Comparison of ENCODE assay signal across 20 cellular contexts in genomic region chr20:22523499-22524392, GRCh38.
DNase-seq lines count a peak whose midpoint lies in the region; ATAC-seq, FAIRE-seq and TF ChIP-seq lines count a peak whose summit lies in the region.
"Had no signal": no experiment of that assay in that cellular context is flagged by ENCODE, and none has a peak within 500 bp of the region (broad histone marks: within the 10 kb centered on the region; RNA-seq: fewer than 3 reads in every experiment).

No MANE protein-coding gene starts in this region.

- H3K36me3 ChIP-seq in hepatocyte (replicated peaks; ENCODE audit: insufficient read depth, low read depth): no peaks in the 10 kb centered on the region

- ATAC-seq in HG02610 (IDR thresholded peaks at IDR 0.05; ENCODE audit: unreplicated experiment) (no peak), GM21619 (IDR thresholded peaks at IDR 0.05; ENCODE audit: unreplicated experiment) (no peak)

- peak overlapping the region; percentile 97 for H3K27ac ChIP-seq in hepatocyte
- H3K27ac ChIP-seq: RWPE1, testis had no signal

- H3K4me3 ChIP-seq in hepatocyte: no peak overlapping the region
- H3K4me3 ChIP-seq: testis had no signal

- H2AFZ ChIP-seq in hepatocyte: no peak overlapping the region

- POLR2A ChIA-PET in GM10248 (lab: Yijun Ruan, JAX): no interaction called here

- peaks cover 6% of the 10 kb centered on the region for H3K4me1 ChIP-seq in hepatocyte (ENCODE audit: insufficient read depth)
- H3K4me1 ChIP-seq: testis had no signal

- no peak for FAIRE-seq in GM12892 (lab: Jason Lieb, UNC)
- FAIRE-seq: astrocyte, GM19239, keratinocyte had no signal

- no peaks in the 10 kb centered on the region for H3K9me3 ChIP-seq in hepatocyte (ENCODE audit: low read depth)
- H3K9me3 ChIP-seq: testis had no signal

- CTCF ChIA-PET in GM10248 (lab: Yijun Ruan, JAX): interaction anchor here (0.9 to 1.3 kb wide), 2 partner anchors 8 to 37 kb away, joined by 3 read pairs; no protein-coding TSS in a partner anchor

- peak; percentile 99 for DNase-seq in DMS53 (lab: John Stamatoyannopoulos, UW)
- DNase-seq in NCI-H82 (lab: John Stamatoyannopoulos, UW): peak; percentile 92
- peak; percentile 75 for DNase-seq in hepatocyte (ENCODE audit: low spot score)
- peak; percentile 3 for DNase-seq in pons (ENCODE audit: low spot score)
- no peak for DNase-seq in GM12892 (ENCODE audit: insufficient read length)
- no peak for DNase-seq in GM10248 (ENCODE audit: extremely low spot score)
- DNase-seq: ACHN; activated CD4-positive, alpha-beta T cell treated with anti-CD3 and anti-CD28 coated beads, Interleukin-2, amount 10 ng/mL, durations not matched to agents 7 days and 5 days; activated naive CD4-positive, alpha-beta T cell treated with Interleukin-2 at 50 U/mL for 16 hours; DND-41; hippocampal formation; NCI-H1092 treated with DMSO at 0.1 percent for 48 hours; stimulated activated CD4-positive, alpha-beta T cell treated with anti-CD3 and anti-CD28 coated beads, Interleukin-12 subunit alpha, Interleukin-12 subunit beta, amount 100 ng/mL, for 4 hours; testis had no signal

- TF ChIP-seq POLR2A in GM12892 (IDR thresholded peaks at IDR 0.05; ENCODE audit: low read depth, low read length): no peak

- no peaks in the 10 kb centered on the region for H3K9me2 ChIP-seq in hepatocyte (replicated peaks; ENCODE audit: insufficient read depth)

- TF ChIP-seq CTCF in hepatocyte (IDR thresholded peaks at IDR 0.05; ENCODE audit: poor library complexity): no peak
- TF ChIP-seq CTCF in GM10248 (IDR thresholded peaks at IDR 0.05; ENCODE audit: control extremely low read depth, extremely low read depth, low read depth, missing control alignments): no peak

- peak overlapping the region; percentile 60 for H3K4me2 ChIP-seq in hepatocyte

- H3K27me3 ChIP-seq in hepatocyte: no peaks in the 10 kb centered on the region
- H3K27me3 ChIP-seq: testis had no signal

- no peaks in the 10 kb centered on the region for H3K79me2 ChIP-seq in hepatocyte

- 59% methylated on average over 15 of the region's 15 CpGs for WGBS in hepatocyte (ENCODE audit: low lambda C conversion rate, missing lambda C conversion rate)

- no peaks in the 10 kb centered on the region for H4K20me1 ChIP-seq in hepatocyte (ENCODE audit: insufficient read depth, poor library complexity, severe bottlenecking)

Comparison
In these comparisons a context has a peak if more than half of its experiments do, and no peak if none do; other contexts are left out.
1. DNase-seq: peak in DMS53 (single experiment), NCI-H82 (single experiment), hepatocyte (single experiment) and pons (single experiment); none in GM12892 (single experiment) and GM10248 (single experiment).